In genomic region chr22:27748355-27749168, GRCh38 we compare ENCODE assay signal across 10 cellular contexts. TPM values are rescaled to one million over a fixed set of nuclear protein-coding genes. Genes with fewer than 3 reads are reported as not detected.
A peak's percentile ranks its signal among the peaks of the same experiment; 100 is the strongest.
DNase-seq lines count a peak whose midpoint lies in the region; ATAC-seq and TF ChIP-seq lines count a peak whose summit lies in the region.
"Had no signal": no experiment of that assay in that cellular context is flagged by ENCODE, and none has a peak within 500 bp of the region (broad histone marks: within the 10 kb centered on the region; RNA-seq: fewer than 3 reads in every experiment).

No MANE protein-coding gene starts in this region.

- no peak for TF ChIP-seq CTCF in lower leg skin (IDR thresholded peaks at IDR 0.05)

- intact Hi-C loops in lower leg skin (cut with DNase I; ENCODE audit: low total_unique reads): no loop called here

- no peak overlapping the region for H3K4me3 ChIP-seq in lower leg skin (ENCODE audit: low read depth, poor library complexity, severe bottlenecking)
- H3K4me3 ChIP-seq: SJSA1 had no signal

- WGBS in lower leg skin, 2 donors: 13 to 20% methylated on average over 15 of the region's 15 CpGs

- ATAC-seq in HG02870 (IDR thresholded peaks at IDR 0.05; ENCODE audit: unreplicated experiment): no peak

- DNase-seq in SIG-M5 treated with dmso at 0.1 percent for 504 hours (lab: John Stamatoyannopoulos, UW; ENCODE audit: unreplicated experiment): peak; percentile 3
- DNase-seq in SIG-M5 (lab: John Stamatoyannopoulos, UW): no peak
- peak; percentile 22 for DNase-seq in epidermal melanocyte (ENCODE audit: insufficient read length, low spot score)
- peak; percentile 34 for DNase-seq in myocyte (ENCODE audit: low read depth)
- no peak for DNase-seq in lower leg skin (ENCODE audit: low spot score in 2 of 2)
- DNase-seq in foreskin melanocyte: no peak
- DNase-seq in kidney tubule cell (ENCODE audit: low spot score): no peak
- DNase-seq: activated T-cell treated with anti-CD3 and anti-CD28 coated beads, Interleukin-2, amount 50 U/mL, for 48 hours had no signal

- no peak for TF ChIP-seq POLR2A in lower leg skin (IDR thresholded peaks at IDR 0.05)

RNA-seq across cellular contexts. Expression of gene MN1, which starts 53.0 kb away (rescaled TPM):
- total RNA-seq in myocyte (1.8 and 2.4 TPM in 2 replicates), lower leg skin (1 to 10 TPM; 1.7 to 7.0 (median 2.4) TPM)
- polyA plus RNA-seq in myocyte (2012): 2.5 TPM

Comparison
In these comparisons a context has a peak if more than half of its experiments do, and no peak if none do; other contexts are left out.
1. DNase-seq: peak in SIG-M5 treated with dmso at 0.1 percent for 504 hours (single experiment), epidermal melanocyte (single experiment) and myocyte (single experiment); none in SIG-M5 (single experiment), lower leg skin (0 of 2), foreskin melanocyte (single experiment) and kidney tubule cell (single experiment).